15 cellular contexts compared by ENCODE assay signal in the genomic region with DNA sequence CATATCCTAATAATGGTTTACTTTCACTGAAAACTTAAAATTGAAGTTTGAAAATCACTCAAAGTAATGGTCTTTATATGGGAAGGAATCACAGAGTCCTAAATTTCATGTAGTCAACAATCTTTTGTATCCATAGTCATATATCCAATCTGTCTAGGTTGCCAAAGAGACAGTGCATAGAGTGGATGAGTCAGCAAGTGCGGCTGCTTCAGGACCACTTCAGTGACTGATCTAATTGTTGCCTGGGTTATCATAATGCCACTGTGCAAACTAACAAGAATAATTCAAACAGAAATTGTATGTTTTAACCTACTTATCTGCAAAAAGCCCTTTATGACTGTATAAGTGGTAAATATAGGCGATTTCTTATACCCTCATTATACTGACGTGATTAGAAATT.
DNase-seq lines count a peak whose midpoint lies in the region; ATAC-seq, FAIRE-seq and TF ChIP-seq lines count a peak whose summit lies in the region.
"Had no signal": no experiment of that assay in that cellular context is flagged by ENCODE, and none has a peak within 500 bp of the region (broad histone marks: within the 10 kb centered on the region; RNA-seq: fewer than 3 reads in every experiment).

No MANE protein-coding gene starts in this region.

- H4K20me1 ChIP-seq in K562 (replicated peaks; ENCODE audit: control insufficient read depth, insufficient read depth, low read length) (no peaks in the 10 kb centered on the region), hepatocyte (ENCODE audit: insufficient read depth, poor library complexity, severe bottlenecking) (no peaks in the 10 kb centered on the region)

- H3K36me3 ChIP-seq in K562 (ENCODE audit: control insufficient read depth, insufficient read depth, low read length) (no peaks in the 10 kb centered on the region), hepatocyte (replicated peaks; ENCODE audit: insufficient read depth, low read depth) (no peaks in the 10 kb centered on the region)
- H3K36me3 ChIP-seq: upper lobe of right lung had no signal

- TF ChIP-seq POLR2A in K562 (conservative IDR thresholded peaks at IDR 0.05) = no peak

- H3K9me2 ChIP-seq in hepatocyte (replicated peaks; ENCODE audit: insufficient read depth) = no peaks in the 10 kb centered on the region

- H3K79me2 ChIP-seq in K562 (ENCODE audit: control insufficient read depth, insufficient read depth, low read length) (no peaks in the 10 kb centered on the region), hepatocyte (no peaks in the 10 kb centered on the region)

- H2AFZ ChIP-seq in K562 (ENCODE audit: low read depth, low read length) = no peak overlapping the region
- H2AFZ ChIP-seq in hepatocyte = no peak overlapping the region
- H2AFZ ChIP-seq: PC-9 had no signal

- in situ Hi-C loops in K562 (cut with MboI) = no loop called here

- peak; percentile 4 for DNase-seq in AG04450 (ENCODE audit: low read depth, low spot score)
- peak; percentile 8 for DNase-seq in HS-5 (ENCODE audit: low read depth)
- peak; percentile 35 to 52 for DNase-seq in NCI-H524 (lab: John Stamatoyannopoulos, UW)
- no peak for DNase-seq in K562 (ENCODE audit: extremely low read depth in 1 of 4, low spot score in 3 of 4)
- no peak for DNase-seq in dorsolateral prefrontal cortex
- DNase-seq in hepatocyte (ENCODE audit: low spot score) = no peak
- DNase-seq in ureter (ENCODE audit: low spot score) = no peak
- DNase-seq: activated CD4-positive, alpha-beta memory T cell treated with anti-CD3 and anti-CD28 coated beads, Interleukin-2, amount 10 ng/mL, durations not matched to agents 7 days and 5 days; activated effector memory CD4-positive, alpha-beta T cell treated with anti-CD3 and anti-CD28 coated beads, Interleukin-2, amount 50 U/mL, for 16 hours; body of pancreas; natural killer cell; PC-9; upper lobe of right lung had no signal

- H3K9me1 ChIP-seq in K562 (ENCODE audit: control insufficient read depth, insufficient read depth, low read length) = no peaks in the 10 kb centered on the region

- H3K4me1 ChIP-seq in K562 (replicated peaks in 1 of 2; ENCODE audit: control insufficient read depth in 2 of 2, insufficient read depth in 2 of 2, low read length in 2 of 2) (no peaks in the 10 kb centered on the region), hepatocyte (ENCODE audit: insufficient read depth) (no peaks in the 10 kb centered on the region)
- H3K4me1 ChIP-seq: body of pancreas, upper lobe of right lung had no signal

- CTCF ChIA-PET in AG04450 (lab: Charles Lee) = no interaction called here
- CTCF ChIA-PET in K562 (lab: Yijun Ruan, JAX; ENCODE audit: low intra/inter-chr PET ratio) = no interaction called here

- TF ChIP-seq RAD21 in K562 (CRISPR knock-in tag; conservative IDR thresholded peaks at IDR 0.05 in 1 of 2, IDR thresholded peaks at IDR 0.05 in 1 of 2) = no peak

- TF ChIP-seq EP300 in K562 (IDR thresholded peaks at IDR 0.05; ENCODE audit: low read length) = no peak

- intact Hi-C loops in K562 (cut with micrococcal nuclease) (no loop called here), dorsolateral prefrontal cortex (cut with DNase I) (no loop called here)

- no peak overlapping the region for H3K9ac ChIP-seq in K562 (ENCODE audit: insufficient read depth in 1 of 2, low read depth in 2 of 2, low read length in 2 of 2)

- POLR2A ChIA-PET in AG04450 (lab: Yijun Ruan, JAX) = no interaction called here
- POLR2A ChIA-PET in K562 (lab: Yijun Ruan, JAX) = no interaction called here

- ATAC-seq in K562 = no peak
- ATAC-seq in GM18870 (IDR thresholded peaks at IDR 0.05; ENCODE audit: unreplicated experiment) = no peak
- ATAC-seq: body of pancreas, natural killer cell, upper lobe of right lung had no signal

- WGBS in K562 (ENCODE audit: insufficient coverage, low coverage, missing lambda C conversion rate) = 2% methylated on average over 3 of the region's 3 CpGs
- 66% methylated on average over 3 of the region's 3 CpGs for WGBS in hepatocyte (ENCODE audit: low lambda C conversion rate, missing lambda C conversion rate)

- FAIRE-seq in K562 (lab: Jason Lieb, UNC) = no peak
- FAIRE-seq: H1 had no signal

- H3K4me3 ChIP-seq in AG04450 (ENCODE audit: low read depth, low read length) (no peak overlapping the region), K562 (no peak overlapping the region), dorsolateral prefrontal cortex (no peak overlapping the region), hepatocyte (no peak overlapping the region)
- H3K4me3 ChIP-seq: body of pancreas, PC-9, upper lobe of right lung had no signal

- H3K27me3 ChIP-seq in AG04450 (ENCODE audit: control insufficient read depth, insufficient read depth, low read length) (no peaks in the 10 kb centered on the region), K562 (ENCODE audit: control insufficient read depth in 2 of 2, insufficient read depth in 2 of 2, low read length in 2 of 2) (no peaks in the 10 kb centered on the region), dorsolateral prefrontal cortex (peaks cover 0 to 4% (median 0%) of the 10 kb centered on the region in 45 donors), hepatocyte (no peaks in the 10 kb centered on the region)
- H3K27me3 ChIP-seq: body of pancreas, upper lobe of right lung had no signal

- H3K4me2 ChIP-seq in K562 (ENCODE audit: insufficient read depth, low read length) (no peak overlapping the region), hepatocyte (no peak overlapping the region)
- H3K4me2 ChIP-seq: PC-9 had no signal

- H3K27ac ChIP-seq in AG04450 (ENCODE audit: low read depth, low read length) (no peak overlapping the region), K562 (ENCODE audit: extremely low read depth, low read depth, low read length) (no peak overlapping the region), dorsolateral prefrontal cortex (no peak overlapping the region), hepatocyte (no peak overlapping the region)
- H3K27ac ChIP-seq: body of pancreas, PC-9, upper lobe of right lung had no signal

- BruUV-seq in K562 (replicated peaks; lab: Mats Ljungman, UMichigan) = no TSS peak

- TF ChIP-seq CTCF in AG04450 (IDR thresholded peaks at IDR 0.05; ENCODE audit: low read depth, low read length) = no peak
- no peak for TF ChIP-seq CTCF in K562 (IDR thresholded peaks at IDR 0.05 in 2 of 3, conservative IDR thresholded peaks at IDR 0.05 in 1 of 3; ENCODE audit: insufficient read depth in 2 of 3, low read depth in 1 of 3, low read length in 3 of 3)
- no peak for TF ChIP-seq CTCF in dorsolateral prefrontal cortex (IDR thresholded peaks at IDR 0.05 in 54 of 56, conservative IDR thresholded peaks at IDR 0.05 in 2 of 56; ENCODE audit: low read depth in 1 of 56, partially characterized antibody in 56 of 56)
- no peak for TF ChIP-seq CTCF in hepatocyte (IDR thresholded peaks at IDR 0.05; ENCODE audit: poor library complexity)

- no peaks in the 10 kb centered on the region for H3K9me3 ChIP-seq in AG04450 (ENCODE audit: control insufficient read depth, insufficient read depth, low read length)
- H3K9me3 ChIP-seq in K562 (replicated peaks; ENCODE audit: control insufficient read depth, insufficient read depth, low read depth, low read length) = no peaks in the 10 kb centered on the region
- no peaks in the 10 kb centered on the region for H3K9me3 ChIP-seq in hepatocyte (ENCODE audit: low read depth)
- H3K9me3 ChIP-seq: body of pancreas, upper lobe of right lung had no signal

TF ChIP-seq in K562, 482 proteins besides CTCF, POLR2A, EP300 and RAD21:
- TF ChIP-seq ZBTB11 (CRISPR knock-in tag; IDR thresholded peaks at IDR 0.05) (no peak), ZNF347 (CRISPR knock-in tag; IDR thresholded peaks at IDR 0.05; ENCODE audit: low read depth) (no peak), ZNF316 (IDR thresholded peaks at IDR 0.05) (0 out of 2 replicates have a peak, but pooled peaks have one; percentile 10), NFE2 (IDR thresholded peaks at IDR 0.05; ENCODE audit: low read depth) (peak; percentile 45; the same call in 1 of the 2 replicates), C11orf30 (IDR thresholded peaks at IDR 0.05; ENCODE audit: low read depth) (peak; percentile 20; the same call in 1 of the 2 replicates), MAFG (tag; conservative IDR thresholded peaks at IDR 0.05) (0 out of 2 replicates have a peak, but pooled peaks have one; percentile 55)

Comparison
In these comparisons a context has a peak if more than half of its experiments do, and no peak if none do; other contexts are left out.
1. DNase-seq: peak in AG04450 (single experiment), HS-5 (single experiment) and NCI-H524 (2 of 2); none in K562 (0 of 4), dorsolateral prefrontal cortex (0 of 10), hepatocyte (single experiment) and ureter (single experiment).